28 cellular contexts compared by ENCODE assay signal in the genomic region with DNA sequence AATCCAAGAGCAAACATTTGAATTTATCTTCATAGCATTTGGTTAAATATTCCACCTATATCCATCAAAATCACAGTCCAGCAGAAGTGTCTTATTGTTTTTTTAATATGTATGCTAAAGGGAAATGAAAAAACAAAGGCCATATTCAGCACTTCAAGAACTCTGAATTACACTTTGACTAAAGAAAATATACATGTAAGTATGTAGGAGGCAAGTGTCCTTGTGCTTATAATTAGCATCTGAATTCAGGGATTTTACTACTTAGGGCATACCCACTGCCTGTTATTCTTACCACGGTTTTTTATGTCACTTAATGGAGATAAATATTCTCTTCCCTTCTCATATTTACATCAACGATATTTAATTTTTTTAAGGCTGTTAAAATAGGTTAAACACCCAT.
"Had no signal": no experiment of that assay in that cellular context is flagged by ENCODE, and none has a peak within 500 bp of the region (broad histone marks: within the 10 kb centered on the region; RNA-seq: fewer than 3 reads in every experiment).

No MANE protein-coding gene starts in this region.

- ATAC-seq: natural killer cell treated with Interleukin-12 subunit alpha and Interleukin-12 subunit beta and Interleukin-15 and Interleukin-18, amount 100 ng/mL, for 72 hours; pancreas; right cardiac atrium; sciatic nerve; stimulated activated naive B cell treated with anti-CD40 and anti-IgM and Interleukin-4, amounts not matched to agents 10 μg/mL and 1 μg/mL and 100 μg/mL, for 72 hours; stimulated activated naive CD8-positive, alpha-beta T cell treated with anti-CD3 and anti-CD28 coated beads, Interleukin-15, Interleukin-2, amounts not matched to agents 100 U/mL and 50 U/mL, for 24 hours had no signal

- H3K36me3 Mint-ChIP-seq: natural killer cell treated with Interleukin-12 subunit alpha and Interleukin-12 subunit beta and Interleukin-15 and Interleukin-18, amount 100 ng/mL, for 72 hours had no signal

- H3K4me3 Mint-ChIP-seq: immature natural killer cell; mesothelial cell of epicardium; naive B cell; natural killer cell treated with Interleukin-12 subunit alpha and Interleukin-12 subunit beta and Interleukin-15 and Interleukin-18, amount 100 ng/mL, for 72 hours; stimulated activated naive B cell treated with anti-CD40 and anti-IgM and Interleukin-4, amounts not matched to agents 10 μg/mL and 1 μg/mL and 100 μg/mL, for 72 hours had no signal

- H3K36me3 ChIP-seq: pancreas, prostate gland, thyroid gland, upper lobe of left lung, vagina had no signal

- H3K4me1 ChIP-seq: prostate gland, stomach, testis, thyroid gland, transverse colon had no signal

- H3K27me3 ChIP-seq: pancreas, stomach, testis, thyroid gland, transverse colon, upper lobe of left lung, vagina had no signal

- H3K9me3 Mint-ChIP-seq: immature natural killer cell; mesothelial cell of epicardium; naive B cell; natural killer cell treated with Interleukin-12 subunit alpha and Interleukin-12 subunit beta and Interleukin-15 and Interleukin-18, amount 100 ng/mL, for 72 hours; stimulated activated naive B cell treated with anti-CD40 and anti-IgM and Interleukin-4, amounts not matched to agents 10 μg/mL and 1 μg/mL and 100 μg/mL, for 72 hours had no signal

- H3K27ac ChIP-seq: left ventricle myocardium inferior, pancreas, prostate gland, skin epidermis, stomach, testis, thyroid gland, transverse colon, upper lobe of left lung, vagina had no signal

- H3K27ac Mint-ChIP-seq: immature natural killer cell; mesothelial cell of epicardium; natural killer cell treated with Interleukin-12 subunit alpha and Interleukin-12 subunit beta and Interleukin-15 and Interleukin-18, amount 100 ng/mL, for 72 hours; stimulated activated naive B cell treated with anti-CD40 and anti-IgM and Interleukin-4, amounts not matched to agents 10 μg/mL and 1 μg/mL and 100 μg/mL, for 72 hours had no signal

- H3K4me3 ChIP-seq: left ventricle myocardium inferior, lung, pancreas, prostate gland, skin epidermis, stomach, testis, thyroid gland, transverse colon, upper lobe of left lung, vagina had no signal

- H3K9me3 ChIP-seq: left ventricle myocardium inferior, pancreas, prostate gland, stomach, testis, thyroid gland, transverse colon, upper lobe of left lung, vagina had no signal

- H3K27me3 Mint-ChIP-seq: naive B cell; natural killer cell treated with Interleukin-12 subunit alpha and Interleukin-12 subunit beta and Interleukin-15 and Interleukin-18, amount 100 ng/mL, for 72 hours; stimulated activated naive B cell treated with anti-CD40 and anti-IgM and Interleukin-4, amounts not matched to agents 10 μg/mL and 1 μg/mL and 100 μg/mL, for 72 hours had no signal

- DNase-seq: immature natural killer cell; islet precursor cell; left ventricle myocardium inferior; mesendoderm; naive B cell; nucleus accumbens; pancreas; posterior cingulate gyrus; retina; right cardiac atrium; stimulated activated CD4-positive, alpha-beta T cell treated with anti-CD3 and anti-CD28 coated beads, Interleukin-12 subunit alpha, Interleukin-12 subunit beta, amount 100 ng/mL, for 4 hours; stimulated activated CD4-positive, alpha-beta T cell treated with anti-CD3 and anti-CD28 coated beads, Interleukin-15, amount 100 ng/mL, for 24 hours; stimulated activated CD4-positive, alpha-beta T cell treated with anti-CD3 and anti-CD28 coated beads, Interleukin-2, amount 100 ng/mL, for 24 hours; stimulated activated CD4-positive, alpha-beta T cell treated with anti-CD3 and anti-CD28 coated beads, Interleukin-4, amount 100 ng/mL, for 1 hour; stimulated activated naive B cell treated with anti-CD40 and anti-IgM and Interleukin-4, amounts not matched to agents 10 μg/mL and 1 μg/mL and 100 μg/mL, for 72 hours; stimulated activated naive CD8-positive, alpha-beta T cell treated with anti-CD3 and anti-CD28 coated beads, Interleukin-15, Interleukin-2, amounts not matched to agents 100 U/mL and 50 U/mL, for 24 hours; stomach; testis; thyroid gland; transverse colon; upper lobe of left lung had no signal
